7 cellular contexts compared by ENCODE assay signal in the genomic region with DNA sequence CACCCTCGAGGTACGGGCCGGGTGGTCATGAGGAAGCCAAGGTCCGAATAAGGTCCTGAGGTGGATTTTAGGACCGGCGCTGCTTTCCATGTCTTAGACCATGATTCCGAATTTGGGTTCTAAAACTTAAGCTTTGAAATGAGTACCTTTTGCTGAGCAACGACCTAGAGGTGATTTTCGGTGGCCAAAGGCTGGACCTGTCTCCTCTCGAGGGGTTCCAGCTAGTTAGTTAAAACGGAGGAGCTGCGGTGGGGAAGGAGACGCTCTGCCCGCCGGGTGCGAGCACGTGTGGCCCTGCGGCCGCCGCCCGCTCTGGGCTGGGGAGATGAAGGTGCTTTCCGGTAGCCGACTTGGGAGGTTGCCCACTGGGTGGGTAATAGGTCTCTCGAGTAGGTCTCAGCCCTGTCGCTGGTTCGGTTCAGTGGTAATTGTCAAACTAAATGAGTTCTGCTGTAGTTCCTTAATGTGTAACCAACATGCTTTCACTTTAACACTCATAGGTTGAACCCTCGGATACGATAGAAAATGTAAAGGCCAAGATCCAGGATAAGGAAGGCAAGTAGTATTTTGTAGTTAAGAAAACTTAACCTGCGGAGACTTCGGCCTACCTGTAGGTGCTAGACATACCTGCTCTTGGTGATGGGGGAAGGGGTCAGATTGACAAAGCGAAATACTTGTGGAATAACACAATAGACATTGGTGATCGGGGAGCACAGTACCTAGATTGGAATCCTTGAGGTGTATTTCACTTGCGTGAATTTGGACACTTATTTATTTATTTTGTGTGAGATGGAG.
DNase-seq lines count a peak whose midpoint lies in the region; ATAC-seq and TF ChIP-seq lines count a peak whose summit lies in the region.

No MANE protein-coding gene starts in this region.

- peak; percentile 8 for ATAC-seq in GM18861 (IDR thresholded peaks at IDR 0.05; ENCODE audit: unreplicated experiment)
- ATAC-seq in HG03066 (IDR thresholded peaks at IDR 0.05; ENCODE audit: low read depth, unreplicated experiment): peak; percentile 26

- DNase-seq in T follicular helper cell (ENCODE audit: low read depth) (peak; percentile 29), astrocyte of the spinal cord (ENCODE audit: low read depth, low spot score) (peak; percentile 26), iPS-NIHi11 (ENCODE audit: low spot score) (peak; percentile 15), DMS114 treated with DMSO at 0.1 percent for 48 hours (lab: John Stamatoyannopoulos, UW; ENCODE audit: unreplicated experiment) (no peak)
- DNase-seq in stimulated activated CD4-positive, alpha-beta T cell treated with anti-CD3 and anti-CD28 coated beads, Interleukin-15, amount 100 ng/mL, for 24 hours: peak; percentile 53

- in situ Hi-C loops in astrocyte of the spinal cord (cut with HindIII; ENCODE audit: low sequenced_read_pairs): no loop called here

- no peak for TF ChIP-seq CTCF in astrocyte of the spinal cord (IDR thresholded peaks at IDR 0.05; ENCODE audit: low read depth, low read length)

- peak overlapping the region; percentile 95 for H3K4me3 ChIP-seq in astrocyte of the spinal cord (ENCODE audit: low read depth, low read length)
